In genomic region chr7:106358103-106358663, GRCh38 we compare ENCODE assay signal across 1 cellular context.
TF ChIP-seq lines count a peak whose summit lies in the region.

No MANE protein-coding gene starts in this region.

TF ChIP-seq in K562, 482 proteins besides CTCF, POLR2A, EP300 and RAD21 (continued from another document and continues in another):
- TF ChIP-seq, protein P1, sequence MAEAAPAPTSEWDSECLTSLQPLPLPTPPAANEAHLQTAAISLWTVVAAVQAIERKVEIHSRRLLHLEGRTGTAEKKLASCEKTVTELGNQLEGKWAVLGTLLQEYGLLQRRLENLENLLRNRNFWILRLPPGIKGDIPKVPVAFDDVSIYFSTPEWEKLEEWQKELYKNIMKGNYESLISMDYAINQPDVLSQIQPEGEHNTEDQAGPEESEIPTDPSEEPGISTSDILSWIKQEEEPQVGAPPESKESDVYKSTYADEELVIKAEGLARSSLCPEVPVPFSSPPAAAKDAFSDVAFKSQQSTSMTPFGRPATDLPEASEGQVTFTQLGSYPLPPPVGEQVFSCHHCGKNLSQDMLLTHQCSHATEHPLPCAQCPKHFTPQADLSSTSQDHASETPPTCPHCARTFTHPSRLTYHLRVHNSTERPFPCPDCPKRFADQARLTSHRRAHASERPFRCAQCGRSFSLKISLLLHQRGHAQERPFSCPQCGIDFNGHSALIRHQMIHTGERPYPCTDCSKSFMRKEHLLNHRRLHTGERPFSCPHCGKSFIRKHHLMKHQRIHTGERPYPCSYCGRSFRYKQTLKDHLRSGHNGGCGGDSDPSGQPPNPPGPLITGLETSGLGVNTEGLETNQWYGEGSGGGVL (CRISPR knock-in tag; IDR thresholded peaks at IDR 0.05) = no peak
- no peak for TF ChIP-seq TEAD1 (CRISPR knock-in tag; IDR thresholded peaks at IDR 0.05)
- TF ChIP-seq ZNF140 (CRISPR knock-in tag; IDR thresholded peaks at IDR 0.05) = no peak
- TF ChIP-seq MAFF (IDR thresholded peaks at IDR 0.05; ENCODE audit: low read length) = 0 out of 2 replicates have a peak, but pooled peaks have one; percentile 35
- TF ChIP-seq MEF2D (tag; conservative IDR thresholded peaks at IDR 0.05; ENCODE audit: low read depth) = no peak
- no peak for TF ChIP-seq PHB (CRISPR knock-in tag; IDR thresholded peaks at IDR 0.05)
- 0 out of 2 replicates have a peak, but pooled peaks have one; percentile 10 for TF ChIP-seq JUN (IDR thresholded peaks at IDR 0.05; ENCODE audit: borderline replicate concordance, low read depth, low read length)
- no peak for TF ChIP-seq JUN (CRISPR knock-in tag; IDR thresholded peaks at IDR 0.05; ENCODE audit: borderline replicate concordance)
- TF ChIP-seq, protein P2, sequence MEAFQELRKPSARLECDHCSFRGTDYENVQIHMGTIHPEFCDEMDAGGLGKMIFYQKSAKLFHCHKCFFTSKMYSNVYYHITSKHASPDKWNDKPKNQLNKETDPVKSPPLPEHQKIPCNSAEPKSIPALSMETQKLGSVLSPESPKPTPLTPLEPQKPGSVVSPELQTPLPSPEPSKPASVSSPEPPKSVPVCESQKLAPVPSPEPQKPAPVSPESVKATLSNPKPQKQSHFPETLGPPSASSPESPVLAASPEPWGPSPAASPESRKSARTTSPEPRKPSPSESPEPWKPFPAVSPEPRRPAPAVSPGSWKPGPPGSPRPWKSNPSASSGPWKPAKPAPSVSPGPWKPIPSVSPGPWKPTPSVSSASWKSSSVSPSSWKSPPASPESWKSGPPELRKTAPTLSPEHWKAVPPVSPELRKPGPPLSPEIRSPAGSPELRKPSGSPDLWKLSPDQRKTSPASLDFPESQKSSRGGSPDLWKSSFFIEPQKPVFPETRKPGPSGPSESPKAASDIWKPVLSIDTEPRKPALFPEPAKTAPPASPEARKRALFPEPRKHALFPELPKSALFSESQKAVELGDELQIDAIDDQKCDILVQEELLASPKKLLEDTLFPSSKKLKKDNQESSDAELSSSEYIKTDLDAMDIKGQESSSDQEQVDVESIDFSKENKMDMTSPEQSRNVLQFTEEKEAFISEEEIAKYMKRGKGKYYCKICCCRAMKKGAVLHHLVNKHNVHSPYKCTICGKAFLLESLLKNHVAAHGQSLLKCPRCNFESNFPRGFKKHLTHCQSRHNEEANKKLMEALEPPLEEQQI (IDR thresholded peaks at IDR 0.05) = peak; percentile 63; the same call in 1 of the 2 replicates
- peak; percentile 20; the same call in 1 of the 2 replicates for TF ChIP-seq JUND (IDR thresholded peaks at IDR 0.05; ENCODE audit: borderline replicate concordance, low read depth, low read length)
- peak; percentile 29; the same call in 2 of the 3 replicates for TF ChIP-seq JUND (tag; IDR thresholded peaks at IDR 0.05; ENCODE audit: borderline replicate concordance, low read depth, low read length)
- no peak for TF ChIP-seq MCM7 (IDR thresholded peaks at IDR 0.05)
- TF ChIP-seq ETV6 (IDR thresholded peaks at IDR 0.05; ENCODE audit: borderline replicate concordance in 1 of 2, low read depth in 2 of 2, low read length in 1 of 2) = no peak
- TF ChIP-seq ETV6 (CRISPR knock-in tag; IDR thresholded peaks at IDR 0.05; ENCODE audit: borderline replicate concordance) = no peak
- TF ChIP-seq NR1H2 (CRISPR knock-in tag; IDR thresholded peaks at IDR 0.05) = no peak
- peak; percentile 70 for TF ChIP-seq MECOM (CRISPR knock-in tag; IDR thresholded peaks at IDR 0.05)
- TF ChIP-seq STAT5A (IDR thresholded peaks at IDR 0.05; ENCODE audit: borderline replicate concordance, low read length) = peak; percentile 63
- TF ChIP-seq ZNF224 (CRISPR knock-in tag; IDR thresholded peaks at IDR 0.05) = no peak
- TF ChIP-seq, protein P3, sequence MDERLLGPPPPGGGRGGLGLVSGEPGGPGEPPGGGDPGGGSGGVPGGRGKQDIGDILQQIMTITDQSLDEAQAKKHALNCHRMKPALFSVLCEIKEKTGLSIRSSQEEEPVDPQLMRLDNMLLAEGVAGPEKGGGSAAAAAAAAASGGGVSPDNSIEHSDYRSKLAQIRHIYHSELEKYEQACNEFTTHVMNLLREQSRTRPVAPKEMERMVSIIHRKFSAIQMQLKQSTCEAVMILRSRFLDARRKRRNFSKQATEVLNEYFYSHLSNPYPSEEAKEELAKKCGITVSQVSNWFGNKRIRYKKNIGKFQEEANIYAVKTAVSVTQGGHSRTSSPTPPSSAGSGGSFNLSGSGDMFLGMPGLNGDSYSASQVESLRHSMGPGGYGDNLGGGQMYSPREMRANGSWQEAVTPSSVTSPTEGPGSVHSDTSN (CRISPR knock-in tag; IDR thresholded peaks at IDR 0.05; ENCODE audit: low read depth) = no peak
- TF ChIP-seq, protein P3 (tag; conservative IDR thresholded peaks at IDR 0.05; ENCODE audit: low read depth) = peak; percentile 75
- no peak for TF ChIP-seq TSHZ1 (CRISPR knock-in tag; IDR thresholded peaks at IDR 0.05)
- no peak for TF ChIP-seq ZC3H11A (IDR thresholded peaks at IDR 0.05; ENCODE audit: low read depth, low read length)
- peak; percentile 40; the same call in 1 of the 2 replicates for TF ChIP-seq MAFK (IDR thresholded peaks at IDR 0.05; ENCODE audit: low read length)
- peak; percentile 62; the same call in 1 of the 2 replicates for TF ChIP-seq NFE2 (IDR thresholded peaks at IDR 0.05; ENCODE audit: low read depth)
- peak; percentile 74 for TF ChIP-seq MYNN (IDR thresholded peaks at IDR 0.05)
- no peak for TF ChIP-seq MYNN (CRISPR knock-in tag; IDR thresholded peaks at IDR 0.05)
- 0 out of 2 replicates have a peak, but pooled peaks have one; percentile 23 for TF ChIP-seq NFIC (IDR thresholded peaks at IDR 0.05)
- no peak for TF ChIP-seq POLR2H (tag; IDR thresholded peaks at IDR 0.05; ENCODE audit: low read depth)
- TF ChIP-seq RCOR1 (IDR thresholded peaks at IDR 0.05; ENCODE audit: borderline replicate concordance in 1 of 2, low read depth in 2 of 2, low read length in 2 of 2) = peak in 1 of 2 experiments; percentile 60; a peak in 1 of 4 replicates
- TF ChIP-seq ZFP36 (IDR thresholded peaks at IDR 0.05; ENCODE audit: low read depth, low read length, partially characterized antibody) = peak; percentile 79
- TF ChIP-seq ATF7 (IDR thresholded peaks at IDR 0.05) = peak; percentile 36; the same call in 1 of the 2 replicates
- peak; percentile 27 to 73; a peak in 2 of 4 replicates for TF ChIP-seq TRIM24 (IDR thresholded peaks at IDR 0.05)
- TF ChIP-seq ZBTB1 (CRISPR knock-in tag; IDR thresholded peaks at IDR 0.05; ENCODE audit: borderline replicate concordance, low read depth) = no peak
- TF ChIP-seq, protein P4, sequence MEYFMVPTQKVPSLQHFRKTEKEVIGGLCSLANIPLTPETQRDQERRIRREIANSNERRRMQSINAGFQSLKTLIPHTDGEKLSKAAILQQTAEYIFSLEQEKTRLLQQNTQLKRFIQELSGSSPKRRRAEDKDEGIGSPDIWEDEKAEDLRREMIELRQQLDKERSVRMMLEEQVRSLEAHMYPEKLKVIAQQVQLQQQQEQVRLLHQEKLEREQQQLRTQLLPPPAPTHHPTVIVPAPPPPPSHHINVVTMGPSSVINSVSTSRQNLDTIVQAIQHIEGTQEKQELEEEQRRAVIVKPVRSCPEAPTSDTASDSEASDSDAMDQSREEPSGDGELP (CRISPR knock-in tag; IDR thresholded peaks at IDR 0.05; ENCODE audit: borderline replicate concordance) = no peak
- TF ChIP-seq MXD1 (CRISPR knock-in tag; IDR thresholded peaks at IDR 0.05; ENCODE audit: borderline replicate concordance, poor library complexity, severe bottlenecking) = no peak
- peak; percentile 34; the same call in 1 of the 2 replicates for TF ChIP-seq ADNP (tag; IDR thresholded peaks at IDR 0.05)
- TF ChIP-seq, protein P5, sequence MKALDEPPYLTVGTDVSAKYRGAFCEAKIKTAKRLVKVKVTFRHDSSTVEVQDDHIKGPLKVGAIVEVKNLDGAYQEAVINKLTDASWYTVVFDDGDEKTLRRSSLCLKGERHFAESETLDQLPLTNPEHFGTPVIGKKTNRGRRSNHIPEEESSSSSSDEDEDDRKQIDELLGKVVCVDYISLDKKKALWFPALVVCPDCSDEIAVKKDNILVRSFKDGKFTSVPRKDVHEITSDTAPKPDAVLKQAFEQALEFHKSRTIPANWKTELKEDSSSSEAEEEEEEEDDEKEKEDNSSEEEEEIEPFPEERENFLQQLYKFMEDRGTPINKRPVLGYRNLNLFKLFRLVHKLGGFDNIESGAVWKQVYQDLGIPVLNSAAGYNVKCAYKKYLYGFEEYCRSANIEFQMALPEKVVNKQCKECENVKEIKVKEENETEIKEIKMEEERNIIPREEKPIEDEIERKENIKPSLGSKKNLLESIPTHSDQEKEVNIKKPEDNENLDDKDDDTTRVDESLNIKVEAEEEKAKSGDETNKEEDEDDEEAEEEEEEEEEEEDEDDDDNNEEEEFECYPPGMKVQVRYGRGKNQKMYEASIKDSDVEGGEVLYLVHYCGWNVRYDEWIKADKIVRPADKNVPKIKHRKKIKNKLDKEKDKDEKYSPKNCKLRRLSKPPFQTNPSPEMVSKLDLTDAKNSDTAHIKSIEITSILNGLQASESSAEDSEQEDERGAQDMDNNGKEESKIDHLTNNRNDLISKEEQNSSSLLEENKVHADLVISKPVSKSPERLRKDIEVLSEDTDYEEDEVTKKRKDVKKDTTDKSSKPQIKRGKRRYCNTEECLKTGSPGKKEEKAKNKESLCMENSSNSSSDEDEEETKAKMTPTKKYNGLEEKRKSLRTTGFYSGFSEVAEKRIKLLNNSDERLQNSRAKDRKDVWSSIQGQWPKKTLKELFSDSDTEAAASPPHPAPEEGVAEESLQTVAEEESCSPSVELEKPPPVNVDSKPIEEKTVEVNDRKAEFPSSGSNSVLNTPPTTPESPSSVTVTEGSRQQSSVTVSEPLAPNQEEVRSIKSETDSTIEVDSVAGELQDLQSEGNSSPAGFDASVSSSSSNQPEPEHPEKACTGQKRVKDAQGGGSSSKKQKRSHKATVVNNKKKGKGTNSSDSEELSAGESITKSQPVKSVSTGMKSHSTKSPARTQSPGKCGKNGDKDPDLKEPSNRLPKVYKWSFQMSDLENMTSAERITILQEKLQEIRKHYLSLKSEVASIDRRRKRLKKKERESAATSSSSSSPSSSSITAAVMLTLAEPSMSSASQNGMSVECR (CRISPR knock-in tag; IDR thresholded peaks at IDR 0.05) = no peak
- TF ChIP-seq HDAC8 (tag; IDR thresholded peaks at IDR 0.05) = no peak
- TF ChIP-seq ZNF41 (CRISPR knock-in tag; conservative IDR thresholded peaks at IDR 0.05) = no peak
- TF ChIP-seq PYGO2 (tag; IDR thresholded peaks at IDR 0.05) = no peak
- no peak for TF ChIP-seq RNF2 (IDR thresholded peaks at IDR 0.05)
- 0 out of 4 replicates have a peak, but pooled peaks of 1 of the 2 experiments have one; percentile 31 for TF ChIP-seq MAZ (CRISPR knock-in tag; conservative IDR thresholded peaks at IDR 0.05 in 1 of 2, IDR thresholded peaks at IDR 0.05 in 1 of 2)
- peak; percentile 65 for TF ChIP-seq CBFA2T2 (conservative IDR thresholded peaks at IDR 0.05)
- TF ChIP-seq NFXL1 (CRISPR knock-in tag; IDR thresholded peaks at IDR 0.05) = no peak
- 0 out of 2 replicates have a peak, but pooled peaks have one; percentile 9 for TF ChIP-seq ZNF445 (CRISPR knock-in tag; IDR thresholded peaks at IDR 0.05; ENCODE audit: low read depth)
- peak; percentile 89 for TF ChIP-seq ARID1B (IDR thresholded peaks at IDR 0.05)
- TF ChIP-seq SRSF9 (IDR thresholded peaks at IDR 0.05; ENCODE audit: borderline replicate concordance, low read depth, low read length) = no peak
- TF ChIP-seq LCOR (CRISPR knock-in tag; IDR thresholded peaks at IDR 0.05) = no peak
- no peak for TF ChIP-seq ZBTB12 (CRISPR knock-in tag; IDR thresholded peaks at IDR 0.05)
- TF ChIP-seq ZNF197 (CRISPR knock-in tag; IDR thresholded peaks at IDR 0.05; ENCODE audit: low read depth) = 0 out of 2 replicates have a peak, but pooled peaks have one; percentile 59
- peak; percentile 7; the same call in 1 of the 2 replicates for TF ChIP-seq ZNF316 (IDR thresholded peaks at IDR 0.05)
- no peak for TF ChIP-seq BHLHE40 (IDR thresholded peaks at IDR 0.05; ENCODE audit: low read length)
